Comparison of ENCODE assay signal across 10 cellular contexts in genomic region chr17:67829331-67829730, GRCh38. TPM values are rescaled to one million over a fixed set of nuclear protein-coding genes. Genes with fewer than 3 reads are reported as not detected.
DNase-seq lines count a peak whose midpoint lies in the region; ATAC-seq, FAIRE-seq and TF ChIP-seq lines count a peak whose summit lies in the region.
"Had no signal": no experiment of that assay in that cellular context is flagged by ENCODE, and none has a peak within 500 bp of the region (broad histone marks: within the 10 kb centered on the region; RNA-seq: fewer than 3 reads in every experiment).

No MANE protein-coding gene starts in this region.

- no peak overlapping the region for H2AFZ ChIP-seq in GM12878 (ENCODE audit: control insufficient read depth, low read depth, low read length)

- no peaks in the 10 kb centered on the region for H3K27me3 ChIP-seq in GM06990 (replicated peaks; ENCODE audit: control insufficient read depth, insufficient read depth, low read length)
- no peaks in the 10 kb centered on the region for H3K27me3 ChIP-seq in GM12878 (replicated peaks in 1 of 2; ENCODE audit: control insufficient read depth in 2 of 2, insufficient read depth in 2 of 2, low read length in 1 of 2)
- H3K27me3 ChIP-seq in right cardiac atrium (ENCODE audit: control insufficient read depth, insufficient read depth) = no peaks in the 10 kb centered on the region

- H3K9me3 ChIP-seq in GM12878 (replicated peaks; ENCODE audit: control insufficient read depth, insufficient read depth, low read length) = no peaks in the 10 kb centered on the region
- H3K9me3 ChIP-seq in right cardiac atrium (ENCODE audit: control insufficient read depth, low read length) = no peaks in the 10 kb centered on the region

- H3K27ac ChIP-seq in GM12878 (ENCODE audit: control insufficient read depth, insufficient read depth) (peak overlapping the region; percentile 12; the same call in 1 of the 2 replicates), right cardiac atrium (ENCODE audit: low read length) (no peak overlapping the region)

- H3K36me3 ChIP-seq in GM06990 (ENCODE audit: control insufficient read depth, insufficient read depth, low read length) (no peaks in the 10 kb centered on the region; the same call in 1 of the 2 replicates), GM12878 (ENCODE audit: control insufficient read depth in 2 of 2, insufficient read depth in 2 of 2, low read length in 1 of 2) (no peaks in the 10 kb centered on the region)

- CTCF ChIA-PET in GM12878 (lab: Yijun Ruan, JAX) = interaction anchor here (1.1 to 4.2 kb wide), 4 partner anchors 15 to 29 kb away, joined by 5 to 21 read pairs (median 10); no protein-coding TSS in a partner anchor

- TF ChIP-seq RAD21 in GM12878 (IDR thresholded peaks at IDR 0.05; ENCODE audit: insufficient read depth, low read depth, low read length) = no peak

- peak; percentile 18 for FAIRE-seq in GM12878 (lab: Jason Lieb, UNC)

- TF ChIP-seq POLR2A in GM12878 (IDR thresholded peaks at IDR 0.05; ENCODE audit: low read depth, low read length) = no peak

- no TSS peak for BruUV-seq in GM12878 (replicated peaks; lab: Mats Ljungman, UMichigan)

- 15% methylated on average over 7 of the region's 7 CpGs for WGBS in GM12878 (ENCODE audit: insufficient coverage, insufficient replicate concordance, low lambda C conversion rate, missing lambda C conversion rate)
- 30% methylated on average over 7 of the region's 7 CpGs for WGBS in right cardiac atrium

- peak overlapping the region; percentile 73 for H3K4me2 ChIP-seq in GM12878 (ENCODE audit: control insufficient read depth, insufficient read depth)

- RAD21 ChIA-PET in GM12878 (lab: Charles Lee; ENCODE audit: unreplicated experiment) = interaction anchor here (1.4 to 2.4 kb wide), 3 partner anchors 11 to 29 kb away, joined by 4 to 12 read pairs (median 5); no protein-coding TSS in a partner anchor

- H4K20me1 ChIP-seq in GM12878 (ENCODE audit: control insufficient read depth, insufficient read depth) = no peaks in the 10 kb centered on the region

- DNase-seq in GM06990 (ENCODE audit: extremely low read depth, insufficient read length) (peak; percentile 52), T-helper 1 cell (peak in 3 of 5 donors; percentile 4 to 83 (median 11)), GM12878 (ENCODE audit: low read depth, low spot score) (peak; percentile 49), H4 (ENCODE audit: low spot score) (no peak), NCI-H2196 (lab: John Stamatoyannopoulos, UW; ENCODE audit: unreplicated experiment) (no peak), right cardiac atrium (no peak)
- DNase-seq in stimulated activated CD4-positive, alpha-beta T cell treated with anti-CD3 and anti-CD28 coated beads, Interleukin-12 subunit alpha, Interleukin-12 subunit beta, amount 100 ng/mL, for 48 hours (ENCODE audit: low read depth in 2 of 3, low spot score in 1 of 3) = peak; percentile 12 to 41 (median 38)
- DNase-seq: cortex of kidney had no signal

- peak; percentile 50 for ATAC-seq in GM12878
- no peak for ATAC-seq in HG03159 (IDR thresholded peaks at IDR 0.05; ENCODE audit: unreplicated experiment)
- ATAC-seq in right cardiac atrium = no peak
- ATAC-seq: Panc1 had no signal

- no peak overlapping the region for H3K9ac ChIP-seq in GM12878 (ENCODE audit: control insufficient read depth, insufficient read depth, low read length)

- intact Hi-C loops in GM12878 (cut with micrococcal nuclease; ENCODE audit: unreplicated experiment) (loop anchor here (1.0 to 5.0 kb wide), 2 partner anchors 29 to 112 kb away; partner anchors contain the start of gene NOL11), right cardiac atrium (cut with DNase I) (no loop called here)

- SMC1A ChIA-PET in GM12878 (lab: Charles Lee; ENCODE audit: uncharacterized antibody, unreplicated experiment) = interaction anchor here (1.0 to 2.1 kb wide), 6 partner anchors 9 to 49 kb away, joined by 3 to 8 read pairs (median 6); no protein-coding TSS in a partner anchor

- H3K79me2 ChIP-seq in GM12878 (ENCODE audit: control insufficient read depth, insufficient read depth, low read length) = peaks cover 75% of the 10 kb centered on the region

- peak overlapping the region; percentile 35 for H3K4me3 ChIP-seq in GM06990 (replicated peaks; ENCODE audit: low read depth, low read length)
- H3K4me3 ChIP-seq in GM12878 = peak overlapping the region; percentile 84; the same call in 1 of the 2 replicates
- H3K4me3 ChIP-seq in right cardiac atrium (ENCODE audit: low read length) = no peak overlapping the region

- POLR2A ChIA-PET in GM12878 (lab: Charles Lee) = interaction anchor here (0.5 to 1.6 kb wide), 2 partner anchors 26 to 113 kb away, joined by 3 to 8 read pairs; no protein-coding TSS in a partner anchor

- in situ Hi-C loops in GM12878 (cut with MboI) = no loop called here

- no peak for TF ChIP-seq EP300 in GM12878 (IDR thresholded peaks at IDR 0.05; ENCODE audit: borderline replicate concordance in 1 of 2, control insufficient read depth in 1 of 2, low read depth in 2 of 2, low read length in 2 of 2)

- TF ChIP-seq CTCF in GM06990 (IDR thresholded peaks at IDR 0.05; ENCODE audit: insufficient read depth, low read length, poor library complexity, severe bottlenecking) = no peak
- no peak for TF ChIP-seq CTCF in GM12878 (IDR thresholded peaks at IDR 0.05 in 2 of 3, conservative IDR thresholded peaks at IDR 0.05 in 1 of 3; ENCODE audit: control insufficient read depth in 2 of 3, extremely low read depth in 1 of 3, insufficient read depth in 1 of 3, low read depth in 3 of 3, low read length in 3 of 3)

- H3K4me1 ChIP-seq in GM12878 (ENCODE audit: control insufficient read depth, insufficient read depth, low read length) (peaks cover 15% of the 10 kb centered on the region), right cardiac atrium (ENCODE audit: control insufficient read depth, insufficient read depth, low read length) (peaks cover 9% of the 10 kb centered on the region)

TF ChIP-seq in GM12878, 131 proteins besides CTCF, POLR2A, EP300 and RAD21 (continues in another document):
- TF ChIP-seq IRF4 (IDR thresholded peaks at IDR 0.05; ENCODE audit: low read depth, low read length) (0 out of 2 replicates have a peak, but pooled peaks have one; percentile 17), JUNB (IDR thresholded peaks at IDR 0.05) (peak; percentile 65; the same call in 1 of the 2 replicates), GABPA (IDR thresholded peaks at IDR 0.05; ENCODE audit: low read depth) (0 out of 2 replicates have a peak, but pooled peaks have one; percentile 43), TBL1XR1 (IDR thresholded peaks at IDR 0.05; ENCODE audit: low read depth, low read length) (no peak), CUX1 (IDR thresholded peaks at IDR 0.05; ENCODE audit: insufficient replicate concordance, low read depth, low read length) (no peak), DPF2 (IDR thresholded peaks at IDR 0.05) (no peak)

RNA-seq across cellular contexts. Expression of gene BPTF, which starts 4.0 kb away (rescaled TPM):
- 404 and 430 TPM in 2 replicates for total RNA-seq in GM12878 (2013; cell fraction: nucleolus; rRNA removed)
- total RNA-seq in GM12878 (2014; rRNA removed) (47.9 and 49.9 TPM in 2 replicates), GM12878 (2014; rRNA removed; fragmentation: Illumina TruSeq; extraction: Trizol) (62.3 and 67.1 TPM in 2 replicates), GM12878 (2021) (69.1 and 75.6 TPM in 2 replicates), right cardiac atrium (100 to 1,000 TPM in 2 of 4 donors, 10 to 100 TPM in 2; 94.4 to 106 (median 98.0) TPM)
- polyA plus RNA-seq in GM12878 (2011; ENCODE audit: low read depth) = 31.5 TPM
- polyA plus RNA-seq in GM12878 (2011; rRNA removed) (63.2 and 78.3 TPM in 2 replicates), GM12878 (2014; fragmentation: Illumina TruSeq; extraction: Trizol) (72.6 and 74.0 TPM in 2 replicates), GM12878 (2014; fragmentation: Nextera tagmentation; extraction: Ambion mirVana) (10 to 100 TPM; 32.9 to 39.7 TPM), GM12878 (2014; rRNA removed) (38.2 and 43.5 TPM in 2 replicates), GM12878 (2016; fragmentation: Nextera tagmentation; extraction: Ambion mirVana) (10 to 100 TPM; 19.4 to 22.9 TPM), right cardiac atrium (19.5 TPM)
- polyA plus RNA-seq in GM12878 (2011; cell fraction: cytosol; rRNA removed) = 45.7 and 47.4 TPM in 2 replicates
- polyA plus RNA-seq in GM12878 (2011; cell fraction: nucleus; rRNA removed) = 74.9 and 87.1 TPM in 2 replicates
- 44.1 and 50.9 TPM in 2 replicates for polyA plus RNA-seq in GM12878 (2012)
- polyA minus RNA-seq in GM12878 (2011; rRNA and poly(A)+ RNA removed) = 130 and 227 TPM in 2 replicates
- polyA minus RNA-seq in GM12878 (2011; cell fraction: cytosol; rRNA and poly(A)+ RNA removed) = 43.3 and 51.4 TPM in 2 replicates
- 52.3 and 86.8 TPM in 2 replicates for polyA minus RNA-seq in GM12878 (2011; cell fraction: nucleus; rRNA and poly(A)+ RNA removed)
- total RNA-seq in H4 (2014; rRNA removed; shearing (Covaris generic)) = 14.1 and 23.4 TPM in 2 replicates

Comparison
In these comparisons a context has a peak if more than half of its experiments do, and no peak if none do; other contexts are left out.
1. DNase-seq: peak in GM06990 (single experiment), T-helper 1 cell (3 of 5), GM12878 (single experiment) and stimulated activated CD4-positive, alpha-beta T cell treated with anti-CD3 and anti-CD28 coated beads, Interleukin-12 subunit alpha, Interleukin-12 subunit beta, amount 100 ng/mL, for 48 hours (3 of 3); none in H4 (single experiment), NCI-H2196 (single experiment) and right cardiac atrium (0 of 3).